Comparison of ENCODE assay signal across 8 cellular contexts in genomic region chr16:87636050-87636684, GRCh38. TPM values are rescaled to one million over a fixed set of nuclear protein-coding genes. Genes with fewer than 3 reads are reported as not detected.
DNase-seq lines count a peak whose midpoint lies in the region; ATAC-seq, FAIRE-seq and TF ChIP-seq lines count a peak whose summit lies in the region.

No MANE protein-coding gene starts in this region.

- H3K36me3 ChIP-seq in MG63 (no peaks in the 10 kb centered on the region), parathyroid adenoma (ENCODE audit: control insufficient read depth, insufficient read depth, low read length) (no peaks in the 10 kb centered on the region), tibial artery (no peaks in the 10 kb centered on the region)

- H3K4me3 ChIP-seq in MG63 (no peak overlapping the region), parathyroid adenoma (ENCODE audit: low read depth, low read length) (no peak overlapping the region), tibial artery (peak overlapping the region in 1 of 2 donors; percentile 11)

- no peak for FAIRE-seq in frontal cortex (lab: Jason Lieb, UNC)

- intact Hi-C loops in tibial artery (cut with DNase I; ENCODE audit: low total_unique reads) = loop anchor here (5.0 kb wide), 2 partner anchors 89 to 219 kb away; no protein-coding TSS in a partner anchor

- in situ Hi-C loops in SK-MEL-5 (cut with HindIII; ENCODE audit: low pct_unique_long_range_greater_than_20kb, low sequenced_read_pairs) = no loop called here

- H3K79me2 ChIP-seq in parathyroid adenoma = no peaks in the 10 kb centered on the region

- H3K27me3 ChIP-seq in MG63 (no peaks in the 10 kb centered on the region), parathyroid adenoma (ENCODE audit: control insufficient read depth, insufficient read depth, low read length) (no peaks in the 10 kb centered on the region), tibial artery (peaks cover 0 to 40% of the 10 kb centered on the region in 2 donors)

- H3K4me1 ChIP-seq in parathyroid adenoma (peaks cover 9% of the 10 kb centered on the region), tibial artery (peaks cover 0 to 18% (median 14%) of the 10 kb centered on the region in 4 donors)

- peak overlapping the region; percentile 57 for H3K4me2 ChIP-seq in parathyroid adenoma (ENCODE audit: low read length)

- ATAC-seq in GM18861 (IDR thresholded peaks at IDR 0.05; ENCODE audit: unreplicated experiment) = no peak

- TF ChIP-seq CTCF in parathyroid adenoma (IDR thresholded peaks at IDR 0.05) (peak; percentile 70), tibial artery (IDR thresholded peaks at IDR 0.05) (peak; percentile 64 to 73)

- H3K9ac ChIP-seq in parathyroid adenoma = no peak overlapping the region

- no peaks in the 10 kb centered on the region for H3K9me3 ChIP-seq in MG63
- no peaks in the 10 kb centered on the region for H3K9me3 ChIP-seq in parathyroid adenoma (ENCODE audit: control insufficient read depth, low read length)
- peaks cover 0 to 2% (median 1%) of the 10 kb centered on the region in 3 donors for H3K9me3 ChIP-seq in tibial artery

- peak; percentile 82 for DNase-seq in ELF-1 (ENCODE audit: low read depth, low spot score)
- DNase-seq in MG63 = peak; percentile 77
- DNase-seq in SK-MEL-5 (ENCODE audit: low read depth, low spot score) = peak; percentile 82
- peak; percentile 78 for DNase-seq in activated gamma-delta T cell treated with Interleukin-2 at 50 U/mL for 16 hours
- peak; percentile 78 to 88 for DNase-seq in frontal cortex (ENCODE audit: low spot score in 2 of 2)
- DNase-seq in tibial artery = peak; percentile 85 to 86

- H3K27ac ChIP-seq in parathyroid adenoma (no peak overlapping the region), tibial artery (no peak overlapping the region)

- peak overlapping the region; percentile 64 for H2AFZ ChIP-seq in parathyroid adenoma

RNA-seq across cellular contexts. Expression of gene JPH3, which starts 33.9 kb away (rescaled TPM):
- 1.3 and 1.7 TPM in 2 replicates for total RNA-seq in MG63 (2014; rRNA removed; shearing (Covaris generic); ENCODE audit: low replicate concordance)
- 2.6 and 4.0 TPM in 2 replicates for total RNA-seq in SK-MEL-5 (2014; rRNA removed; shearing (Covaris generic))
- polyA plus RNA-seq in SK-MEL-5 (2015; cell fraction: cytosol; rRNA removed) = 2.3 and 3.6 TPM in 2 replicates
- 0.43 and 0.87 TPM in 2 replicates for polyA plus RNA-seq in SK-MEL-5 (2015; cell fraction: nucleus; rRNA removed)
- total RNA-seq in frontal cortex = 48.1 TPM
